Comparison of ENCODE assay signal across 1 cellular context in the genomic region with DNA sequence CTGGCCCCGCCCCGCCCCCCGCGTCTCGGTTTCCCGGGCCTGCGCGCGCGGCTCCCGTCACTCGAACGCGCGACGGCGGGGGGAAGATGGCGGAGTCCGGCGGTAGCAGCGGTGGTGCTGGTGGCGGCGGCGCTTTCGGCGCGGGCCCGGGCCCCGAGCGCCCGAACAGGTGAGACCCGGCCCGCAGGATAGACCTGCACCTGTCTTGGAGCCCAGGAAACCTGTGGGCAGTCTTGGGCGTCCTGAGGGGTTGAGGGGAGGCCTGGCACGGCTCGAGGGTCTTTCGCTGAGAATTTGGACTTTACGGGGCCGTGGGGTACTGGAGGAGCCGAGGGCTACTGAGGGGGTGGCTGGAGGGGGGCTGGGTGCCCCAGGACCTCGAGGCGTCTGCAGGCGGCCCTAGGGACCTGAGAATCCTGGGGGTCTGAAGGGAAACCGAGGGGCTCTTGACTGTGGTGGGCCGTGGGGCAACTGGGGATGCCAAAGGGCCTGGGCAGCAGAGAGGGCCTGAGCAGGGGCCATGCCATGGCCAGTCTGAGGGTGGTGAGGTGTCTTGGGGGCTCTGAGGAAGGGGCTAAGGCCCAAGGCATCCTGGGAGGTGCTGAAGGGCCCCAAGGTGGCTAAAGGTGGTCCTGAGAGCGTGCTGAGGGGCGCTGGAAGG.
TF ChIP-seq lines count a peak whose summit lies in the region.

A gene with protein sequence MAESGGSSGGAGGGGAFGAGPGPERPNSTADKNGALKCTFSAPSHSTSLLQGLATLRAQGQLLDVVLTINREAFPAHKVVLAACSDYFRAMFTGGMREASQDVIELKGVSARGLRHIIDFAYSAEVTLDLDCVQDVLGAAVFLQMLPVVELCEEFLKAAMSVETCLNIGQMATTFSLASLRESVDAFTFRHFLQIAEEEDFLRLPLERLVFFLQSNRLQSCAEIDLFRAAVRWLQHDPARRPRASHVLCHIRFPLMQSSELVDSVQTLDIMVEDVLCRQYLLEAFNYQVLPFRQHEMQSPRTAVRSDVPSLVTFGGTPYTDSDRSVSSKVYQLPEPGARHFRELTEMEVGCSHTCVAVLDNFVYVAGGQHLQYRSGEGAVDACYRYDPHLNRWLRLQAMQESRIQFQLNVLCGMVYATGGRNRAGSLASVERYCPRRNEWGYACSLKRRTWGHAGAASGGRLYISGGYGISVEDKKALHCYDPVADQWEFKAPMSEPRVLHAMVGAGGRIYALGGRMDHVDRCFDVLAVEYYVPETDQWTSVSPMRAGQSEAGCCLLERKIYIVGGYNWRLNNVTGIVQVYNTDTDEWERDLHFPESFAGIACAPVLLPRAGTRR (plus strand): TSS at position 60 of the 661 bp plus-strand sequence. CDS start 27 bp downstream, at position 87.

TF ChIP-seq in K562, 482 proteins besides CTCF, POLR2A, EP300 and RAD21 (continued from another document and continues in another):
- TF ChIP-seq, protein P1, sequence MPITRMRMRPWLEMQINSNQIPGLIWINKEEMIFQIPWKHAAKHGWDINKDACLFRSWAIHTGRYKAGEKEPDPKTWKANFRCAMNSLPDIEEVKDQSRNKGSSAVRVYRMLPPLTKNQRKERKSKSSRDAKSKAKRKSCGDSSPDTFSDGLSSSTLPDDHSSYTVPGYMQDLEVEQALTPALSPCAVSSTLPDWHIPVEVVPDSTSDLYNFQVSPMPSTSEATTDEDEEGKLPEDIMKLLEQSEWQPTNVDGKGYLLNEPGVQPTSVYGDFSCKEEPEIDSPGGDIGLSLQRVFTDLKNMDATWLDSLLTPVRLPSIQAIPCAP (CRISPR knock-in tag; IDR thresholded peaks at IDR 0.05; ENCODE audit: borderline replicate concordance): no peak
- peak; percentile 92 for TF ChIP-seq SIN3B (IDR thresholded peaks at IDR 0.05; ENCODE audit: low read depth)
- TF ChIP-seq, protein P2, sequence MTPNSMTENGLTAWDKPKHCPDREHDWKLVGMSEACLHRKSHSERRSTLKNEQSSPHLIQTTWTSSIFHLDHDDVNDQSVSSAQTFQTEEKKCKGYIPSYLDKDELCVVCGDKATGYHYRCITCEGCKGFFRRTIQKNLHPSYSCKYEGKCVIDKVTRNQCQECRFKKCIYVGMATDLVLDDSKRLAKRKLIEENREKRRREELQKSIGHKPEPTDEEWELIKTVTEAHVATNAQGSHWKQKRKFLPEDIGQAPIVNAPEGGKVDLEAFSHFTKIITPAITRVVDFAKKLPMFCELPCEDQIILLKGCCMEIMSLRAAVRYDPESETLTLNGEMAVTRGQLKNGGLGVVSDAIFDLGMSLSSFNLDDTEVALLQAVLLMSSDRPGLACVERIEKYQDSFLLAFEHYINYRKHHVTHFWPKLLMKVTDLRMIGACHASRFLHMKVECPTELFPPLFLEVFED (CRISPR knock-in tag; conservative IDR thresholded peaks at IDR 0.05): no peak
- TF ChIP-seq GATAD2A (IDR thresholded peaks at IDR 0.05): no peak
- no peak for TF ChIP-seq KDM2B (CRISPR knock-in tag; IDR thresholded peaks at IDR 0.05)
- TF ChIP-seq SETDB1 (IDR thresholded peaks at IDR 0.05; ENCODE audit: low read length): no peak
- TF ChIP-seq CHD4 (IDR thresholded peaks at IDR 0.05; ENCODE audit: insufficient read depth, insufficient replicate concordance, low read depth, low read length, poor library complexity, severe bottlenecking): no peak
- TF ChIP-seq TSC22D4 (tag; IDR thresholded peaks at IDR 0.05): no peak
- TF ChIP-seq, protein P3, sequence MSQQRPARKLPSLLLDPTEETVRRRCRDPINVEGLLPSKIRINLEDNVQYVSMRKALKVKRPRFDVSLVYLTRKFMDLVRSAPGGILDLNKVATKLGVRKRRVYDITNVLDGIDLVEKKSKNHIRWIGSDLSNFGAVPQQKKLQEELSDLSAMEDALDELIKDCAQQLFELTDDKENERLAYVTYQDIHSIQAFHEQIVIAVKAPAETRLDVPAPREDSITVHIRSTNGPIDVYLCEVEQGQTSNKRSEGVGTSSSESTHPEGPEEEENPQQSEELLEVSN (IDR thresholded peaks at IDR 0.05; ENCODE audit: borderline replicate concordance in 1 of 2, extremely low read depth in 1 of 2, insufficient read depth in 1 of 2, insufficient read length in 1 of 2, low read depth in 1 of 2, low read length in 1 of 2, poor library complexity in 1 of 2, severe bottlenecking in 1 of 2): peak in 1 of 2 experiments; percentile 32
- no peak for TF ChIP-seq CTBP1 (IDR thresholded peaks at IDR 0.05; ENCODE audit: borderline replicate concordance)
- no peak for TF ChIP-seq ZNF408 (CRISPR knock-in tag; IDR thresholded peaks at IDR 0.05; ENCODE audit: low read depth)
- no peak for TF ChIP-seq SREBF2 (CRISPR knock-in tag; IDR thresholded peaks at IDR 0.05)
- TF ChIP-seq HNRNPLL (IDR thresholded peaks at IDR 0.05; ENCODE audit: low read depth, low read length, poor library complexity, severe bottlenecking): no peak
- no peak for TF ChIP-seq HDAC3 (IDR thresholded peaks at IDR 0.05; ENCODE audit: borderline replicate concordance, partially characterized antibody)
- peak; percentile 56 for TF ChIP-seq KDM5B (IDR thresholded peaks at IDR 0.05; ENCODE audit: insufficient replicate concordance, low read depth, low read length)
- peak; percentile 86 for TF ChIP-seq ATF1 (CRISPR knock-in tag; IDR thresholded peaks at IDR 0.05)
- TF ChIP-seq ATF1 (tag; IDR thresholded peaks at IDR 0.05): peak; percentile 82
- no peak for TF ChIP-seq THRAP3 (IDR thresholded peaks at IDR 0.05; ENCODE audit: borderline replicate concordance)
- TF ChIP-seq POLR2AphosphoS2 (IDR thresholded peaks at IDR 0.05; ENCODE audit: low read length): no peak
- TF ChIP-seq HMG20A (CRISPR knock-in tag; conservative IDR thresholded peaks at IDR 0.05): no peak
- TF ChIP-seq, protein P4, sequence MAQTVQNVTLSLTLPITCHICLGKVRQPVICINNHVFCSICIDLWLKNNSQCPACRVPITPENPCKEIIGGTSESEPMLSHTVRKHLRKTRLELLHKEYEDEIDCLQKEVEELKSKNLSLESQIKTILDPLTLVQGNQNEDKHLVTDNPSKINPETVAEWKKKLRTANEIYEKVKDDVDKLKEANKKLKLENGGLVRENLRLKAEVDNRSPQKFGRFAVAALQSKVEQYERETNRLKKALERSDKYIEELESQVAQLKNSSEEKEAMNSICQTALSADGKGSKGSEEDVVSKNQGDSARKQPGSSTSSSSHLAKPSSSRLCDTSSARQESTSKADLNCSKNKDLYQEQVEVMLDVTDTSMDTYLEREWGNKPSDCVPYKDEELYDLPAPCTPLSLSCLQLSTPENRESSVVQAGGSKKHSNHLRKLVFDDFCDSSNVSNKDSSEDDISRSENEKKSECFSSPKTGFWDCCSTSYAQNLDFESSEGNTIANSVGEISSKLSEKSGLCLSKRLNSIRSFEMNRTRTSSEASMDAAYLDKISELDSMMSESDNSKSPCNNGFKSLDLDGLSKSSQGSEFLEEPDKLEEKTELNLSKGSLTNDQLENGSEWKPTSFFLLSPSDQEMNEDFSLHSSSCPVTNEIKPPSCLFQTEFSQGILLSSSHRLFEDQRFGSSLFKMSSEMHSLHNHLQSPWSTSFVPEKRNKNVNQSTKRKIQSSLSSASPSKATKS (CRISPR knock-in tag; IDR thresholded peaks at IDR 0.05): no peak
- TF ChIP-seq, protein P5, sequence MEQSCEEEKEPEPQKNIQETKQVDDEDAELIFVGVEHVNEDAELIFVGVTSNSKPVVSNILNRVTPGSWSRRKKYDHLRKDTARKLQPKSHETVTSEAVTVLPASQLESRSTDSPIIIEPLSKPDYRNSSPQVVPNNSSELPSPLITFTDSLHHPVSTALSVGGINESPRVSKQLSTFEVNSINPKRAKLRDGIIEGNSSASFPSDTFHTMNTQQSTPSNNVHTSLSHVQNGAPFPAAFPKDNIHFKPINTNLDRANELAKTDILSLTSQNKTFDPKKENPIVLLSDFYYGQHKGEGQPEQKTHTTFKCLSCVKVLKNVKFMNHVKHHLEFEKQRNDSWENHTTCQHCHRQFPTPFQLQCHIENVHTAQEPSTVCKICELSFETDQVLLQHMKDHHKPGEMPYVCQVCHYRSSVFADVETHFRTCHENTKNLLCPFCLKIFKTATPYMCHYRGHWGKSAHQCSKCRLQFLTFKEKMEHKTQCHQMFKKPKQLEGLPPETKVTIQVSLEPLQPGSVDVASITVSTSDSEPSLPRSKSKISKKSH (CRISPR knock-in tag; IDR thresholded peaks at IDR 0.05): no peak
- TF ChIP-seq POLR2G (IDR thresholded peaks at IDR 0.05; ENCODE audit: low read depth, low read length): peak; percentile 93
- TF ChIP-seq PHTF2 (CRISPR knock-in tag; IDR thresholded peaks at IDR 0.05): no peak
- TF ChIP-seq, protein P6, sequence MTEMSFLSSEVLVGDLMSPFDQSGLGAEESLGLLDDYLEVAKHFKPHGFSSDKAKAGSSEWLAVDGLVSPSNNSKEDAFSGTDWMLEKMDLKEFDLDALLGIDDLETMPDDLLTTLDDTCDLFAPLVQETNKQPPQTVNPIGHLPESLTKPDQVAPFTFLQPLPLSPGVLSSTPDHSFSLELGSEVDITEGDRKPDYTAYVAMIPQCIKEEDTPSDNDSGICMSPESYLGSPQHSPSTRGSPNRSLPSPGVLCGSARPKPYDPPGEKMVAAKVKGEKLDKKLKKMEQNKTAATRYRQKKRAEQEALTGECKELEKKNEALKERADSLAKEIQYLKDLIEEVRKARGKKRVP (CRISPR knock-in tag; IDR thresholded peaks at IDR 0.05): no peak
- no peak for TF ChIP-seq ZNF586 (CRISPR knock-in tag; conservative IDR thresholded peaks at IDR 0.05)
- peak; percentile 49 for TF ChIP-seq CXXC5 (CRISPR knock-in tag; IDR thresholded peaks at IDR 0.05)
- 0 out of 2 replicates have a peak, but pooled peaks have one; percentile 24 for TF ChIP-seq ERF (CRISPR knock-in tag; IDR thresholded peaks at IDR 0.05)
- no peak for TF ChIP-seq ZNF274 (IDR thresholded peaks at IDR 0.05; ENCODE audit: borderline replicate concordance, low read depth, low read length)
- peak; percentile 90 for TF ChIP-seq RBFOX2 (IDR thresholded peaks at IDR 0.05; ENCODE audit: low read depth, low read length)
- TF ChIP-seq FOXA1 (IDR thresholded peaks at IDR 0.05; ENCODE audit: borderline replicate concordance): no peak
- peak; percentile 73 for TF ChIP-seq POLR2AphosphoS5 (IDR thresholded peaks at IDR 0.05; ENCODE audit: control insufficient read depth, insufficient read depth, low read depth, low read length)
- TF ChIP-seq, protein P7, sequence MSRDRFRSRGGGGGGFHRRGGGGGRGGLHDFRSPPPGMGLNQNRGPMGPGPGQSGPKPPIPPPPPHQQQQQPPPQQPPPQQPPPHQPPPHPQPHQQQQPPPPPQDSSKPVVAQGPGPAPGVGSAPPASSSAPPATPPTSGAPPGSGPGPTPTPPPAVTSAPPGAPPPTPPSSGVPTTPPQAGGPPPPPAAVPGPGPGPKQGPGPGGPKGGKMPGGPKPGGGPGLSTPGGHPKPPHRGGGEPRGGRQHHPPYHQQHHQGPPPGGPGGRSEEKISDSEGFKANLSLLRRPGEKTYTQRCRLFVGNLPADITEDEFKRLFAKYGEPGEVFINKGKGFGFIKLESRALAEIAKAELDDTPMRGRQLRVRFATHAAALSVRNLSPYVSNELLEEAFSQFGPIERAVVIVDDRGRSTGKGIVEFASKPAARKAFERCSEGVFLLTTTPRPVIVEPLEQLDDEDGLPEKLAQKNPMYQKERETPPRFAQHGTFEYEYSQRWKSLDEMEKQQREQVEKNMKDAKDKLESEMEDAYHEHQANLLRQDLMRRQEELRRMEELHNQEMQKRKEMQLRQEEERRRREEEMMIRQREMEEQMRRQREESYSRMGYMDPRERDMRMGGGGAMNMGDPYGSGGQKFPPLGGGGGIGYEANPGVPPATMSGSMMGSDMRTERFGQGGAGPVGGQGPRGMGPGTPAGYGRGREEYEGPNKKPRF (IDR thresholded peaks at IDR 0.05; ENCODE audit: low read depth, low read length): no peak
- TF ChIP-seq, protein P8, sequence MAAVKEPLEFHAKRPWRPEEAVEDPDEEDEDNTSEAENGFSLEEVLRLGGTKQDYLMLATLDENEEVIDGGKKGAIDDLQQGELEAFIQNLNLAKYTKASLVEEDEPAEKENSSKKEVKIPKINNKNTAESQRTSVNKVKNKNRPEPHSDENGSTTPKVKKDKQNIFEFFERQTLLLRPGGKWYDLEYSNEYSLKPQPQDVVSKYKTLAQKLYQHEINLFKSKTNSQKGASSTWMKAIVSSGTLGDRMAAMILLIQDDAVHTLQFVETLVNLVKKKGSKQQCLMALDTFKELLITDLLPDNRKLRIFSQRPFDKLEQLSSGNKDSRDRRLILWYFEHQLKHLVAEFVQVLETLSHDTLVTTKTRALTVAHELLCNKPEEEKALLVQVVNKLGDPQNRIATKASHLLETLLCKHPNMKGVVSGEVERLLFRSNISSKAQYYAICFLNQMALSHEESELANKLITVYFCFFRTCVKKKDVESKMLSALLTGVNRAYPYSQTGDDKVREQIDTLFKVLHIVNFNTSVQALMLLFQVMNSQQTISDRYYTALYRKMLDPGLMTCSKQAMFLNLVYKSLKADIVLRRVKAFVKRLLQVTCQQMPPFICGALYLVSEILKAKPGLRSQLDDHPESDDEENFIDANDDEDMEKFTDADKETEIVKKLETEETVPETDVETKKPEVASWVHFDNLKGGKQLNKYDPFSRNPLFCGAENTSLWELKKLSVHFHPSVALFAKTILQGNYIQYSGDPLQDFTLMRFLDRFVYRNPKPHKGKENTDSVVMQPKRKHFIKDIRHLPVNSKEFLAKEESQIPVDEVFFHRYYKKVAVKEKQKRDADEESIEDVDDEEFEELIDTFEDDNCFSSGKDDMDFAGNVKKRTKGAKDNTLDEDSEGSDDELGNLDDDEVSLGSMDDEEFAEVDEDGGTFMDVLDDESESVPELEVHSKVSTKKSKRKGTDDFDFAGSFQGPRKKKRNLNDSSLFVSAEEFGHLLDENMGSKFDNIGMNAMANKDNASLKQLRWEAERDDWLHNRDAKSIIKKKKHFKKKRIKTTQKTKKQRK (IDR thresholded peaks at IDR 0.05; ENCODE audit: borderline replicate concordance, low read depth, low read length): no peak
- TF ChIP-seq CBFA2T3 (IDR thresholded peaks at IDR 0.05): no peak
- no peak for TF ChIP-seq KAT7 (CRISPR knock-in tag; IDR thresholded peaks at IDR 0.05; ENCODE audit: borderline replicate concordance)
- TF ChIP-seq CREM (IDR thresholded peaks at IDR 0.05; ENCODE audit: low read depth): peak; percentile 96
- TF ChIP-seq RB1 (IDR thresholded peaks at IDR 0.05; ENCODE audit: low read depth): peak; percentile 68; the same call in 1 of the 2 replicates
- no peak for TF ChIP-seq ZNF253 (CRISPR knock-in tag; conservative IDR thresholded peaks at IDR 0.05)
- peak; percentile 87 for TF ChIP-seq ZFX (CRISPR knock-in tag; IDR thresholded peaks at IDR 0.05)
- TF ChIP-seq ILF3 (IDR thresholded peaks at IDR 0.05; ENCODE audit: borderline replicate concordance): no peak
- TF ChIP-seq HIVEP1 (CRISPR knock-in tag; IDR thresholded peaks at IDR 0.05): no peak
- TF ChIP-seq ADNP (tag; IDR thresholded peaks at IDR 0.05): no peak
- TF ChIP-seq SIRT6 (IDR thresholded peaks at IDR 0.05; ENCODE audit: low read depth, low read length): no peak
- TF ChIP-seq, protein P9, sequence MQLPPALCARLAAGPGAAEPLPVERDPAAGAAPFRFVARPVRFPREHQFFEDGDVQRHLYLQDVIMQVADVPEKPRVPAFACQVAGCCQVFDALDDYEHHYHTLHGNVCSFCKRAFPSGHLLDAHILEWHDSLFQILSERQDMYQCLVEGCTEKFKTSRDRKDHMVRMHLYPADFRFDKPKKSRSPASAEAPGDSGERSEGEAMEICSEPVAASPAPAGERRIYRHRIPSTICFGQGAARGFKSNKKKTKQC (CRISPR knock-in tag; IDR thresholded peaks at IDR 0.05): no peak
